ENCODE assay signal across 1 cellular context in the genomic region with DNA sequence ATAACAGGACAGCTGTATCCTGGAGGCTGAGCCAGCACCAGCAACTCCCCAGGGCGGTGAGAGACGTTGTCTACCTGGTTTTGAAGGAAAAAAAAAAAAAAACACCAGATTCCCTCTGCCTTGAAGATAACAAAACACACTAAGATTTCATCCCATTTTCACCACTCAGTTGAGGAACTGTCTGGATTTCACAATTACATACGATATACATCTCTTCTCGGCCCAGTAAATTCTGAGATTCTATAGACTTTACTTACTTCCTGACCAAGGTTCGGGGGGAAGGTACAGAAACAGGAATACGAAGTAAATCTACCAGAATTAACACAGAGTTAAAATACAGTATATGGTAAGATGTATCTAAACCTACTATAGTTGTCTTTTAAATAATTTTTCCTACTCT.
TF ChIP-seq lines count a peak whose summit lies in the region.

No MANE protein-coding gene starts in this region.

TF ChIP-seq in GM12878, 131 proteins besides CTCF, POLR2A, EP300 and RAD21:
- TF ChIP-seq JUND (IDR thresholded peaks at IDR 0.05; ENCODE audit: low read depth, low read length) (no peak), NRF1 (conservative IDR thresholded peaks at IDR 0.05; ENCODE audit: low read depth, low read length) (no peak), HCFC1 (IDR thresholded peaks at IDR 0.05; ENCODE audit: low read length) (no peak)
- TF ChIP-seq, protein P1, sequence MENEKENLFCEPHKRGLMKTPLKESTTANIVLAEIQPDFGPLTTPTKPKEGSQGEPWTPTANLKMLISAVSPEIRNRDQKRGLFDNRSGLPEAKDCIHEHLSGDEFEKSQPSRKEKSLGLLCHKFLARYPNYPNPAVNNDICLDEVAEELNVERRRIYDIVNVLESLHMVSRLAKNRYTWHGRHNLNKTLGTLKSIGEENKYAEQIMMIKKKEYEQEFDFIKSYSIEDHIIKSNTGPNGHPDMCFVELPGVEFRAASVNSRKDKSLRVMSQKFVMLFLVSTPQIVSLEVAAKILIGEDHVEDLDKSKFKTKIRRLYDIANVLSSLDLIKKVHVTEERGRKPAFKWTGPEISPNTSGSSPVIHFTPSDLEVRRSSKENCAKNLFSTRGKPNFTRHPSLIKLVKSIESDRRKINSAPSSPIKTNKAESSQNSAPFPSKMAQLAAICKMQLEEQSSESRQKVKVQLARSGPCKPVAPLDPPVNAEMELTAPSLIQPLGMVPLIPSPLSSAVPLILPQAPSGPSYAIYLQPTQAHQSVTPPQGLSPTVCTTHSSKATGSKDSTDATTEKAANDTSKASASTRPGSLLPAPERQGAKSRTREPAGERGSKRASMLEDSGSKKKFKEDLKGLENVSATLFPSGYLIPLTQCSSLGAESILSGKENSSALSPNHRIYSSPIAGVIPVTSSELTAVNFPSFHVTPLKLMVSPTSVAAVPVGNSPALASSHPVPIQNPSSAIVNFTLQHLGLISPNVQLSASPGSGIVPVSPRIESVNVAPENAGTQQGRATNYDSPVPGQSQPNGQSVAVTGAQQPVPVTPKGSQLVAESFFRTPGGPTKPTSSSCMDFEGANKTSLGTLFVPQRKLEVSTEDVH (IDR thresholded peaks at IDR 0.05; ENCODE audit: low read depth, partially characterized antibody), result no peak
- TF ChIP-seq, protein P2, sequence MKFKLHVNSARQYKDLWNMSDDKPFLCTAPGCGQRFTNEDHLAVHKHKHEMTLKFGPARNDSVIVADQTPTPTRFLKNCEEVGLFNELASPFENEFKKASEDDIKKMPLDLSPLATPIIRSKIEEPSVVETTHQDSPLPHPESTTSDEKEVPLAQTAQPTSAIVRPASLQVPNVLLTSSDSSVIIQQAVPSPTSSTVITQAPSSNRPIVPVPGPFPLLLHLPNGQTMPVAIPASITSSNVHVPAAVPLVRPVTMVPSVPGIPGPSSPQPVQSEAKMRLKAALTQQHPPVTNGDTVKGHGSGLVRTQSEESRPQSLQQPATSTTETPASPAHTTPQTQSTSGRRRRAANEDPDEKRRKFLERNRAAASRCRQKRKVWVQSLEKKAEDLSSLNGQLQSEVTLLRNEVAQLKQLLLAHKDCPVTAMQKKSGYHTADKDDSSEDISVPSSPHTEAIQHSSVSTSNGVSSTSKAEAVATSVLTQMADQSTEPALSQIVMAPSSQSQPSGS (IDR thresholded peaks at IDR 0.05; ENCODE audit: low read length), result no peak
TF ChIP-seq in GM12878: peak in this region for 0.
